Comparison of ENCODE assay signal across 10 cellular contexts in genomic region chr3:141414141-141414689, GRCh38. TPM values are rescaled to one million over a fixed set of nuclear protein-coding genes. Genes with fewer than 3 reads are reported as not detected.
A peak's percentile ranks its signal among the peaks of the same experiment; 100 is the strongest.
DNase-seq lines count a peak whose midpoint lies in the region; ATAC-seq, FAIRE-seq and TF ChIP-seq lines count a peak whose summit lies in the region.
"Had no signal": no experiment of that assay in that cellular context is flagged by ENCODE, and none has a peak within 500 bp of the region (broad histone marks: within the 10 kb centered on the region; RNA-seq: fewer than 3 reads in every experiment).

No MANE protein-coding gene starts in this region.

- CTCF ChIA-PET in activated CD4-positive, alpha-beta T cell treated with anti-CD3 and anti-CD28 coated beads for 36 hours (lab: Charles Lee): interaction anchor here (0.8 to 3.3 kb wide), 6 partner anchors 9 to 103 kb away, joined by 3 to 20 read pairs (median 4); no protein-coding TSS in a partner anchor

- H3K4me3 ChIP-seq in fibroblast of mammary gland (ENCODE audit: control insufficient read depth, low read depth, low read length) (no peak overlapping the region), left lung (no peak overlapping the region)

- peak overlapping the region; percentile 74 for H3K4me3 Mint-ChIP-seq in activated CD4-positive, alpha-beta T cell treated with anti-CD3 and anti-CD28 coated beads for 36 hours
- peak overlapping the region; percentile 79 to 80 for H3K4me3 Mint-ChIP-seq in stimulated activated naive CD8-positive, alpha-beta T cell treated with anti-CD3 and anti-CD28 coated beads, Interleukin-15, amount 100 ng/mL, for 72 hours

- no peak for FAIRE-seq in D721Med (lab: Jason Lieb, UNC)
- FAIRE-seq: A204.1 had no signal

- ATAC-seq in activated CD4-positive, alpha-beta T cell treated with anti-CD3 and anti-CD28 coated beads for 36 hours: peak; percentile 63
- ATAC-seq in stimulated activated naive CD8-positive, alpha-beta T cell treated with anti-CD3 and anti-CD28 coated beads, Interleukin-15, amount 100 ng/mL, for 72 hours: peak; percentile 85
- no peak for ATAC-seq in left lung

- peaks cover 31 to 69% of the 10 kb centered on the region in 2 donors for H3K4me1 ChIP-seq in left lung

- in situ Hi-C loops in GM13976 (cut with MboI; ENCODE audit: low sequenced_read_pairs, unreplicated experiment): no loop called here

- H3K4me1 Mint-ChIP-seq in activated CD4-positive, alpha-beta T cell treated with anti-CD3 and anti-CD28 coated beads for 36 hours: peaks cover 87% of the 10 kb centered on the region
- H3K4me1 Mint-ChIP-seq in stimulated activated naive CD8-positive, alpha-beta T cell treated with anti-CD3 and anti-CD28 coated beads, Interleukin-15, amount 100 ng/mL, for 72 hours: peaks cover 80% of the 10 kb centered on the region

- POLR2A ChIA-PET in activated CD4-positive, alpha-beta T cell treated with anti-CD3 and anti-CD28 coated beads for 36 hours (lab: Charles Lee): interaction anchor here (0.6 to 1.5 kb wide), 2 partner anchors 27 to 42 kb away, joined by 3 read pairs; no protein-coding TSS in a partner anchor

- peaks cover 42% of the 10 kb centered on the region for H3K36me3 Mint-ChIP-seq in activated CD4-positive, alpha-beta T cell treated with anti-CD3 and anti-CD28 coated beads for 36 hours (ENCODE audit: low read depth)

- no peak for TF ChIP-seq CTCF in fibroblast of mammary gland (conservative IDR thresholded peaks at IDR 0.05; ENCODE audit: control insufficient read depth, insufficient read depth, low read depth, low read length)
- TF ChIP-seq CTCF in GM13976 (IDR thresholded peaks at IDR 0.05; ENCODE audit: borderline replicate concordance, control extremely low read depth, extremely low read depth, insufficient read depth, missing control alignments): no peak
- no peak for TF ChIP-seq CTCF in left lung (IDR thresholded peaks at IDR 0.05)
- no peak for TF ChIP-seq CTCF in D721Med (IDR thresholded peaks at IDR 0.05; ENCODE audit: insufficient read depth, missing control alignments)

- H3K27me3 Mint-ChIP-seq in activated CD4-positive, alpha-beta T cell treated with anti-CD3 and anti-CD28 coated beads for 36 hours: no peaks in the 10 kb centered on the region
- no peaks in the 10 kb centered on the region for H3K27me3 Mint-ChIP-seq in stimulated activated naive CD8-positive, alpha-beta T cell treated with anti-CD3 and anti-CD28 coated beads, Interleukin-15, amount 100 ng/mL, for 72 hours

- DNase-seq in activated CD4-positive, alpha-beta T cell treated with anti-CD3 and anti-CD28 coated beads for 36 hours: peak; percentile 58
- no peak for DNase-seq in activated CD4-positive, alpha-beta T cell treated with anti-CD3 and anti-CD28 coated beads for 4 hours
- peak; percentile 62 to 68 for DNase-seq in activated T-cell treated with anti-CD3 and anti-CD28 coated beads, Interleukin-2, amount 50 U/mL, for 48 hours
- DNase-seq in fibroblast of mammary gland (ENCODE audit: low read depth) (peak; percentile 87), GM13976 (ENCODE audit: low spot score) (no peak), left lung (no peak), D721Med (ENCODE audit: insufficient read length, low spot score) (no peak)
- DNase-seq in stimulated activated naive CD8-positive, alpha-beta T cell treated with anti-CD3 and anti-CD28 coated beads, Interleukin-15, amount 100 ng/mL, for 72 hours: peak in 1 of 2 donors; percentile 36
- DNase-seq: NCI-H2029 had no signal

- peaks cover 0 to 53% of the 10 kb centered on the region in 2 donors for H3K36me3 ChIP-seq in left lung

- H3K27me3 ChIP-seq in left lung: no peaks in the 10 kb centered on the region

- H3K9me3 Mint-ChIP-seq in activated CD4-positive, alpha-beta T cell treated with anti-CD3 and anti-CD28 coated beads for 36 hours (ENCODE audit: low read depth): peaks cover 4% of the 10 kb centered on the region
- peaks cover 5 to 9% of the 10 kb centered on the region in 2 donors for H3K9me3 Mint-ChIP-seq in stimulated activated naive CD8-positive, alpha-beta T cell treated with anti-CD3 and anti-CD28 coated beads, Interleukin-15, amount 100 ng/mL, for 72 hours

- H3K27ac ChIP-seq in left lung: peak overlapping the region in 1 of 2 donors; percentile 84

- H3K27ac Mint-ChIP-seq in activated CD4-positive, alpha-beta T cell treated with anti-CD3 and anti-CD28 coated beads for 36 hours: peak overlapping the region; percentile 99
- H3K27ac Mint-ChIP-seq in stimulated activated naive CD8-positive, alpha-beta T cell treated with anti-CD3 and anti-CD28 coated beads, Interleukin-15, amount 100 ng/mL, for 72 hours: peak overlapping the region; percentile 98

- peaks cover 0 to 2% of the 10 kb centered on the region in 2 donors for H3K9me3 ChIP-seq in left lung

- intact Hi-C loops in activated CD4-positive, alpha-beta T cell treated with anti-CD3 and anti-CD28 coated beads for 36 hours (cut with DNase I, micrococcal nuclease): loop anchor here (1.0 to 5.0 kb wide), 8 partner anchors 27 to 463 kb away; partner anchors contain the start of genes ATP1B3 (in 1 of the 2) and RASA2 (in 1 of the 2)
- intact Hi-C loops in left lung (cut with DNase I): no loop called here

RNA-seq across cellular contexts. Expression of gene ZBTB38, which starts 45.9 kb away (rescaled TPM):
- 10 to 100 TPM; 21.3 to 22.0 TPM for total RNA-seq in activated CD4-positive, alpha-beta T cell treated with anti-CD3 and anti-CD28 coated beads for 36 hours
- total RNA-seq in left lung: 10 to 100 TPM; 84.0 to 91.4 TPM

Comparison
In these comparisons a context has a peak if more than half of its experiments do, and no peak if none do; other contexts are left out.
1. DNase-seq: peak in activated CD4-positive, alpha-beta T cell treated with anti-CD3 and anti-CD28 coated beads for 36 hours (single experiment), activated T-cell treated with anti-CD3 and anti-CD28 coated beads, Interleukin-2, amount 50 U/mL, for 48 hours (2 of 2) and fibroblast of mammary gland (single experiment); none in activated CD4-positive, alpha-beta T cell treated with anti-CD3 and anti-CD28 coated beads for 4 hours (0 of 2), GM13976 (single experiment), left lung (0 of 2) and D721Med (single experiment).
2. intact Hi-C loops: an anchor here in activated CD4-positive, alpha-beta T cell treated with anti-CD3 and anti-CD28 coated beads for 36 hours (1.0 to 5.0 kb wide); none called in left lung.